8 cellular contexts compared by ENCODE assay signal in genomic region chr14:82710257-82710841, GRCh38.
DNase-seq lines count a peak whose midpoint lies in the region; ATAC-seq and TF ChIP-seq lines count a peak whose summit lies in the region.

No MANE protein-coding gene starts in this region.

- TF ChIP-seq CTCF in GM20000 (IDR thresholded peaks at IDR 0.05; ENCODE audit: extremely low read depth, missing control alignments) = peak; percentile 49

- ATAC-seq in GM19324 (IDR thresholded peaks at IDR 0.05; ENCODE audit: low FRiP score, unreplicated experiment) = no peak

- DNase-seq in NCI-H146 (lab: John Stamatoyannopoulos, UW) (peak; percentile 17), NCI-H146 treated with DMSO at 0.1 percent for 48 hours (lab: John Stamatoyannopoulos, UW; ENCODE audit: unreplicated experiment) (no peak), GM20000 (ENCODE audit: low spot score) (peak; percentile 36), MV-4-11 (lab: John Stamatoyannopoulos, UW) (peak; percentile 18), glomerular visceral epithelial cell (ENCODE audit: extremely low spot score) (peak; percentile 35), skeletal muscle cell (ENCODE audit: low read depth) (peak; percentile 5)
- peak; percentile 49 to 56 for DNase-seq in activated CD4-positive, alpha-beta T cell treated with anti-CD3 and anti-CD28 coated beads, Interleukin-2, amount 50 U/mL, for 48 hours

- H3K4me3 ChIP-seq in skeletal muscle cell (ENCODE audit: low read depth, low read length) = no peak overlapping the region
